ENCODE assay signal across 16 cellular contexts in genomic region chr2:234968633-234969328, GRCh38. TPM values are rescaled to one million over a fixed set of nuclear protein-coding genes. Genes with fewer than 3 reads are reported as not detected.
DNase-seq lines count a peak whose midpoint lies in the region; ATAC-seq and TF ChIP-seq lines count a peak whose summit lies in the region.
"Had no signal": no experiment of that assay in that cellular context is flagged by ENCODE, and none has a peak within 500 bp of the region (broad histone marks: within the 10 kb centered on the region; RNA-seq: fewer than 3 reads in every experiment).

No MANE protein-coding gene starts in this region.

- H3K4me1 ChIP-seq in A673 (ENCODE audit: insufficient read depth, low read length, poor library complexity, severe bottlenecking), result peaks cover 53% of the 10 kb centered on the region
- H3K4me1 ChIP-seq in HEK293 (ENCODE audit: control insufficient read depth, insufficient read depth, low read length), result peaks cover 36% of the 10 kb centered on the region
- H3K4me1 ChIP-seq in SJSA1 (replicated peaks), result peaks cover 89% of the 10 kb centered on the region
- H3K4me1 ChIP-seq in mesodermal cell (ENCODE audit: control insufficient read depth, insufficient read depth, low read length, poor library complexity, severe bottlenecking), result peaks cover 81% of the 10 kb centered on the region

- H3K27ac Mint-ChIP-seq in stimulated activated memory B cell treated with anti-CD40 and anti-IgM and Interleukin-4, amounts not matched to agents 10 μg/mL and 1 μg/mL and 100 μg/mL, for 72 hours, result no peak overlapping the region

- TF ChIP-seq CTCF in A673 (conservative IDR thresholded peaks at IDR 0.05; ENCODE audit: low read depth, low read length) (no peak), HEK293 (tag by site-specific recombination; IDR thresholded peaks at IDR 0.05) (no peak), WERI-Rb-1 (IDR thresholded peaks at IDR 0.05; ENCODE audit: low read depth, low read length) (no peak)

- H3K4me1 Mint-ChIP-seq in stimulated activated memory B cell treated with anti-CD40 and anti-IgM and Interleukin-4, amounts not matched to agents 10 μg/mL and 1 μg/mL and 100 μg/mL, for 72 hours, result peaks cover 17% of the 10 kb centered on the region

- ATAC-seq in stimulated activated memory B cell treated with anti-CD40 and anti-IgM and Interleukin-4, amounts not matched to agents 10 μg/mL and 1 μg/mL and 100 μg/mL, for 72 hours, result no peak

- 45 to 67% methylated on average over 8 of the region's 14 CpGs for WGBS in mesodermal cell (ENCODE audit: insufficient coverage in 2 of 2), 2 experiments

- intact Hi-C loops in A673 (cut with micrococcal nuclease; ENCODE audit: unreplicated experiment), result no loop called here

- H3K4me3 ChIP-seq in A673 (ENCODE audit: low read depth, low read length, poor library complexity, severe bottlenecking), result peak overlapping the region; percentile 30
- H3K4me3 ChIP-seq in HEK293 (ENCODE audit: low read depth, low read length), result no peak overlapping the region
- H3K4me3 ChIP-seq in SJSA1, result no peak overlapping the region
- H3K4me3 ChIP-seq in mesodermal cell (ENCODE audit: extremely low read depth, insufficient read depth, low read length, poor library complexity, severe bottlenecking), result no peak overlapping the region
- H3K4me3 ChIP-seq in WERI-Rb-1 (ENCODE audit: low read depth, low read length), result no peak overlapping the region

- H3K27me3 Mint-ChIP-seq in stimulated activated memory B cell treated with anti-CD40 and anti-IgM and Interleukin-4, amounts not matched to agents 10 μg/mL and 1 μg/mL and 100 μg/mL, for 72 hours, result peaks cover 29% of the 10 kb centered on the region

- BruUV-seq in A673 (replicated peaks; lab: Mats Ljungman, UMichigan), result no TSS peak

- H3K36me3 ChIP-seq in A673 (ENCODE audit: insufficient read depth, low read length, poor library complexity, severe bottlenecking), result no peaks in the 10 kb centered on the region
- peaks cover 0 to 4% of the 10 kb centered on the region in 2 experiments; a peak in 1 of 3 replicates for H3K36me3 ChIP-seq in HEK293 (ENCODE audit: control insufficient read depth in 2 of 2, insufficient read depth in 1 of 2, low read length in 2 of 2)
- H3K36me3 ChIP-seq in SJSA1, result peaks cover 43% of the 10 kb centered on the region
- H3K36me3 ChIP-seq in mesodermal cell (ENCODE audit: control insufficient read depth, insufficient read depth, low read length), result peaks cover 70% of the 10 kb centered on the region
- H3K36me3 ChIP-seq in WERI-Rb-1, result peaks cover 37% of the 10 kb centered on the region
- H3K36me3 ChIP-seq: neutrophil had no signal

- CTCF ChIA-PET in A673 (lab: Charles Lee) (no interaction called here), HEK293 (lab: Yijun Ruan, JAX) (interaction anchor here (0.9 to 1.6 kb wide), 3 partner anchors 8 to 87 kb away, joined by 3 to 5 read pairs (median 4); no protein-coding TSS in a partner anchor)

- POLR2A ChIA-PET in A673 (lab: Charles Lee; ENCODE audit: low non-redundant PET), result interaction anchor here (0.6 kb wide), 1 partner anchor 199 kb away, joined by 3 read pairs; no protein-coding TSS in a partner anchor
- POLR2A ChIA-PET in HEK293 (lab: Yijun Ruan, JAX), result interaction anchor here (0.8 to 0.9 kb wide), 2 partner anchors 13 to 294 kb away, joined by 3 read pairs; no protein-coding TSS in a partner anchor

- peaks cover 4% of the 10 kb centered on the region for H3K9me3 Mint-ChIP-seq in stimulated activated memory B cell treated with anti-CD40 and anti-IgM and Interleukin-4, amounts not matched to agents 10 μg/mL and 1 μg/mL and 100 μg/mL, for 72 hours

- H3K9me3 ChIP-seq in A673 (ENCODE audit: low read depth, low read length, poor library complexity, severe bottlenecking) (no peaks in the 10 kb centered on the region), HEK293 (ENCODE audit: control insufficient read depth, insufficient read depth, low read depth, low read length) (no peaks in the 10 kb centered on the region), SJSA1 (replicated peaks) (no peaks in the 10 kb centered on the region), mesodermal cell (ENCODE audit: control insufficient read depth, low read length) (no peaks in the 10 kb centered on the region), WERI-Rb-1 (ENCODE audit: severe bottlenecking) (no peaks in the 10 kb centered on the region)
- H3K9me3 ChIP-seq: neutrophil had no signal

- H3K27ac ChIP-seq in A673 (ENCODE audit: low read depth, low read length, poor library complexity, severe bottlenecking) (peak overlapping the region; percentile 5), HEK293 (ENCODE audit: extremely low read depth, low read depth, low read length) (no peak overlapping the region; the same call in 1 of the 2 replicates), SJSA1 (peak overlapping the region; percentile 91), mesodermal cell (ENCODE audit: low read depth, low read length, severe bottlenecking) (peak overlapping the region; percentile 78), WERI-Rb-1 (no peak overlapping the region)
- H3K27ac ChIP-seq: neutrophil had no signal

- H3K27me3 ChIP-seq in A673 (replicated peaks; ENCODE audit: insufficient read depth, low read depth, low read length, poor library complexity) (no peaks in the 10 kb centered on the region), SJSA1 (replicated peaks) (no peaks in the 10 kb centered on the region), WERI-Rb-1 (ENCODE audit: insufficient read depth, low read depth, severe bottlenecking) (no peaks in the 10 kb centered on the region)

- H3K36me3 Mint-ChIP-seq in stimulated activated memory B cell treated with anti-CD40 and anti-IgM and Interleukin-4, amounts not matched to agents 10 μg/mL and 1 μg/mL and 100 μg/mL, for 72 hours, result no peaks in the 10 kb centered on the region

- DNase-seq in A673 (ENCODE audit: low spot score), result peak; percentile 81
- DNase-seq in SJSA1 (ENCODE audit: low read depth in 1 of 2, low spot score in 2 of 2), result no peak
- DNase-seq in DMS 273 (lab: John Stamatoyannopoulos, UW; ENCODE audit: unreplicated experiment), result no peak
- no peak for DNase-seq in NCI-H1092 (lab: John Stamatoyannopoulos, UW)
- no peak for DNase-seq in WERI-Rb-1
- DNase-seq: activated CD4-positive, CD25-positive, alpha-beta regulatory T cell; activated T-cell treated with anti-CD3 and anti-CD28 coated beads, Interleukin-2, amount 50 U/mL, for 1 hour; amygdala; left cardiac atrium; NCI-H2081 treated with DMSO at 0.1 percent for 48 hours; SHP77; stimulated activated CD8-positive, alpha-beta memory T cell treated with anti-CD3 and anti-CD28 coated beads, Interleukin-4, amount 100 ng/mL, for 48 hours had no signal

- H3K4me3 Mint-ChIP-seq in stimulated activated memory B cell treated with anti-CD40 and anti-IgM and Interleukin-4, amounts not matched to agents 10 μg/mL and 1 μg/mL and 100 μg/mL, for 72 hours, result no peak overlapping the region

TF ChIP-seq in HEK293, 187 proteins besides CTCF, POLR2A, EP300 and RAD21 (continues in another document):
- TF ChIP-seq IKZF3 (tag by site-specific recombination; IDR thresholded peaks at IDR 0.05) (no peak), RBAK (tag by site-specific recombination; IDR thresholded peaks at IDR 0.05) (no peak), FEZF1 (tag by site-specific recombination; IDR thresholded peaks at IDR 0.05) (peak; percentile 37; the same call in 1 of the 2 replicates), ZNF121 (tag by site-specific recombination; IDR thresholded peaks at IDR 0.05) (no peak), ZNF596 (tag by site-specific recombination; IDR thresholded peaks at IDR 0.05) (no peak), ZNF175 (tag by site-specific recombination; IDR thresholded peaks at IDR 0.05) (no peak), ZNF473 (tag by site-specific recombination; IDR thresholded peaks at IDR 0.05) (no peak), ZNF362 (tag by site-specific recombination; IDR thresholded peaks at IDR 0.05) (no peak; the same call in 1 of the 2 replicates), PRDM1 (tag by site-specific recombination; IDR thresholded peaks at IDR 0.05) (peak; percentile 74), ZNF558 (tag by site-specific recombination; IDR thresholded peaks at IDR 0.05) (no peak), ZNF639 (tag by site-specific recombination; IDR thresholded peaks at IDR 0.05) (no peak), ZFP69B (tag by site-specific recombination; IDR thresholded peaks at IDR 0.05) (no peak), ZBTB48 (tag by site-specific recombination; IDR thresholded peaks at IDR 0.05) (no peak), ZNF660 (tag by site-specific recombination; IDR thresholded peaks at IDR 0.05) (no peak), KLF16 (tag by site-specific recombination; IDR thresholded peaks at IDR 0.05) (no peak), ZBTB1 (tag by site-specific recombination; IDR thresholded peaks at IDR 0.05) (no peak), ZNF155 (tag by site-specific recombination; IDR thresholded peaks at IDR 0.05) (no peak), ZNF324 (tag by site-specific recombination; IDR thresholded peaks at IDR 0.05) (no peak), ZNF76 (tag by site-specific recombination; IDR thresholded peaks at IDR 0.05; ENCODE audit: borderline replicate concordance, low read depth) (no peak), ZNF114 (tag by site-specific recombination; IDR thresholded peaks at IDR 0.05) (no peak), GFI1B (tag by site-specific recombination; IDR thresholded peaks at IDR 0.05) (no peak)

RNA-seq across cellular contexts. Expression of gene SH3BP4, which starts 17.0 kb away (rescaled TPM):
- total RNA-seq in A673 (2021), result 19.5 and 19.9 TPM in 2 replicates
- total RNA-seq in SJSA1 (2014; rRNA removed; shearing (Covaris generic)), result 78.6 and 117 TPM in 2 replicates
- polyA plus RNA-seq in mesodermal cell (2013, experiment 1 of 2), result 48.9 TPM
- polyA plus RNA-seq in mesodermal cell (2013, experiment 2 of 2), result 52.4 TPM

Comparison
In these comparisons a context has a peak if more than half of its experiments do, and no peak if none do; other contexts are left out.
1. H3K27ac ChIP-seq: peak in A673 (single experiment), SJSA1 (single experiment) and mesodermal cell (single experiment); none in HEK293 (single experiment) and WERI-Rb-1 (single experiment).